19 cellular contexts compared by ENCODE assay signal in the genomic region with DNA sequence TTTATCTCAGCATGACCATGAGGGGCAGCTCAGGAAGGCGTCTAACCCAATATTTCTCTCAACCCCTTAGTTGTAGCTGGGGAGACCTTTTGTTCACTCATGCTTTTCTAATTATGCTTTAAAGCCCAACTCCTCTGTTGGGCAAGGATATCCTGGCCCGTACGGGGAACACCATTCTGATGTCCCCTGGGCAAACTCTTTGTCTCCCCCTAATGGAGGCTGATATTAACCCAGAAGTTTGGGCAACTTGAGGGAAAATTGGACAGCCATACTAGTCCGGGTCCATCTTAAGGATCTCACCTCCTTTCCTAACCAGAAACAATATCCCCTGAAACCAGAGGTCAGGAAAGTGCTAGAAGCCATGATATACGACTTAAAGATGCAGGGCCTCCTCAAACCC.
DNase-seq lines count a peak whose midpoint lies in the region; ATAC-seq and TF ChIP-seq lines count a peak whose summit lies in the region.
"Had no signal": no experiment of that assay in that cellular context is flagged by ENCODE, and none has a peak within 500 bp of the region (broad histone marks: within the 10 kb centered on the region; RNA-seq: fewer than 3 reads in every experiment).

No MANE protein-coding gene starts in this region.

- no peaks in the 10 kb centered on the region for H3K9me3 ChIP-seq in OCI-LY7 (ENCODE audit: low read length)
- H3K9me3 ChIP-seq in prostate gland, result no peaks in the 10 kb centered on the region
- H3K9me3 ChIP-seq: Caco-2, left ventricle myocardium inferior, MG63, sigmoid colon, vagina had no signal

- H3K4me2 ChIP-seq in OCI-LY7 (ENCODE audit: low read length), result no peak overlapping the region

- H3K4me3 ChIP-seq in GM12875 (ENCODE audit: low read depth, low read length), result no peak overlapping the region
- no peak overlapping the region for H3K4me3 ChIP-seq in OCI-LY7 (ENCODE audit: low read depth, low read length, poor library complexity, severe bottlenecking)
- no peak overlapping the region for H3K4me3 ChIP-seq in fibroblast of mammary gland (ENCODE audit: control insufficient read depth, low read depth, low read length)
- H3K4me3 ChIP-seq in prostate gland, result no peak overlapping the region
- H3K4me3 ChIP-seq: left ventricle myocardium inferior, MG63, sigmoid colon, vagina had no signal

- no TSS peak for BruUV-seq in OCI-LY7 (replicated peaks; lab: Mats Ljungman, UMichigan)

- 98% methylated on average over 5 of the region's 5 CpGs for WGBS in prostate gland

- POLR2A ChIA-PET in OCI-LY7 (lab: Charles Lee), result no interaction called here

- CTCF ChIA-PET in OCI-LY7 (lab: Charles Lee; ENCODE audit: unreplicated experiment), result no interaction called here

- DNase-seq in ACHN (peak; percentile 9), OCI-LY7 (ENCODE audit: low spot score) (no peak), fibroblast of mammary gland (ENCODE audit: low read depth) (peak; percentile 16), prostate gland (ENCODE audit: low spot score) (no peak), NCI-H1694 treated with DMSO at 0.1 percent for 48 hours (lab: John Stamatoyannopoulos, UW) (no peak)
- DNase-seq: activated gamma-delta T cell, amygdala, Caco-2, left ventricle myocardium inferior, MG63, NCI-H2029 treated with DMSO at 0.1 percent for 48 hours, NCI-H510A, occipital lobe, sigmoid colon, T-helper 9 cell had no signal

- no peak for TF ChIP-seq POLR2A in prostate gland (IDR thresholded peaks at IDR 0.05)

- TF ChIP-seq CTCF in GM12875 (IDR thresholded peaks at IDR 0.05; ENCODE audit: borderline replicate concordance, insufficient read depth, low read depth, low read length) (0 out of 2 replicates have a peak, but pooled peaks have one; percentile 2), OCI-LY7 (conservative IDR thresholded peaks at IDR 0.05; ENCODE audit: low read length) (peak; percentile 67), fibroblast of mammary gland (conservative IDR thresholded peaks at IDR 0.05; ENCODE audit: control insufficient read depth, insufficient read depth, low read depth, low read length) (peak; percentile 34), prostate gland (IDR thresholded peaks at IDR 0.05) (no peak)

- H3K36me3 ChIP-seq in OCI-LY7 (ENCODE audit: insufficient read depth, low read length), result no peaks in the 10 kb centered on the region
- H3K36me3 ChIP-seq in prostate gland, result no peaks in the 10 kb centered on the region
- H3K36me3 ChIP-seq: left ventricle myocardium inferior, MG63, sigmoid colon, vagina had no signal

- H3K27me3 ChIP-seq in prostate gland (replicated peaks; ENCODE audit: insufficient read depth), result no peaks in the 10 kb centered on the region
- H3K27me3 ChIP-seq: MG63, sigmoid colon, vagina had no signal

- H3K27ac ChIP-seq in OCI-LY7 (ENCODE audit: low read depth, low read length, poor library complexity, severe bottlenecking) (no peak overlapping the region), prostate gland (no peak overlapping the region)
- H3K27ac ChIP-seq: left ventricle myocardium inferior, sigmoid colon, vagina had no signal

- H2AFZ ChIP-seq in OCI-LY7 (ENCODE audit: low read length), result no peak overlapping the region

- in situ Hi-C loops in ACHN (cut with HindIII; ENCODE audit: low pct_ligation_motif_present, low pct_unique_long_range_greater_than_20kb, low sequenced_read_pairs), result no loop called here

- no peaks in the 10 kb centered on the region for H4K20me1 ChIP-seq in OCI-LY7 (ENCODE audit: insufficient read depth, low read length)

- no peaks in the 10 kb centered on the region for H3K79me2 ChIP-seq in OCI-LY7 (ENCODE audit: insufficient read depth, low read depth, low read length)

- intact Hi-C loops in OCI-LY7 (cut with micrococcal nuclease; ENCODE audit: unreplicated experiment) (no loop called here), prostate gland (cut with DNase I) (no loop called here)

- no peak for ATAC-seq in HG03095 (IDR thresholded peaks at IDR 0.05; ENCODE audit: unreplicated experiment)
- no peak for ATAC-seq in HG03432 (IDR thresholded peaks at IDR 0.05; ENCODE audit: unreplicated experiment)

- H3K9me2 ChIP-seq in OCI-LY7 (ENCODE audit: insufficient read depth, low read length), result no peaks in the 10 kb centered on the region

- H3K4me1 ChIP-seq in OCI-LY7 (ENCODE audit: insufficient read depth, low read length, poor library complexity, severe bottlenecking) (no peaks in the 10 kb centered on the region), prostate gland (replicated peaks) (no peaks in the 10 kb centered on the region)
- H3K4me1 ChIP-seq: Caco-2, left ventricle myocardium inferior, sigmoid colon had no signal

Comparison
In these comparisons a context has a peak if more than half of its experiments do, and no peak if none do; other contexts are left out.
1. DNase-seq: peak in ACHN (single experiment) and fibroblast of mammary gland (single experiment); none in OCI-LY7 (single experiment), prostate gland (single experiment) and NCI-H1694 treated with DMSO at 0.1 percent for 48 hours (single experiment).
2. CTCF ChIP-seq: peak in GM12875 (single experiment), OCI-LY7 (single experiment) and fibroblast of mammary gland (single experiment); none in prostate gland (0 of 4).